16 cellular contexts compared by ENCODE assay signal in the genomic region with DNA sequence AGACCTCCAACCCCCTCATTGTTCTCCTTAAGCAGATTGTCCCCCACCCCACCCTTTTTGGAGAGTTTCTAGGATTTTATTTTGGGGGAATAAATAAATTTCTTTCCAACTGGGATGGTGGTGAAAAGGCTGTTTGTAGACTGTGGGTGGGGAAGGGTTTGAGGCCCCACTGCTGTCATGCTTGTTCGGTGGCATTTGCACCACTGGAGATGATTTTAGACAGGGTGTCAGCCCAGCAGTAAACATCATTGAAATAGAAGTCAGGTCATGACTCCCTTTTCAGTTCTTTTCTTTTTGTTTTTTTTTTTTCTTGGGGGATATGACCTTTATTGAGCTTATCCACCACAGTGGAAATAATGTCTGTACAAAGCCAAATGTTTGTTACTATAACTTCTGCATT. TPM values are rescaled to one million over a fixed set of nuclear protein-coding genes. Genes with fewer than 3 reads are reported as not detected.
DNase-seq lines count a peak whose midpoint lies in the region; ATAC-seq, FAIRE-seq and TF ChIP-seq lines count a peak whose summit lies in the region.
"Had no signal": no experiment of that assay in that cellular context is flagged by ENCODE, and none has a peak within 500 bp of the region (broad histone marks: within the 10 kb centered on the region; RNA-seq: fewer than 3 reads in every experiment).

No MANE protein-coding gene starts in this region.

- peak overlapping the region; percentile 21; the same call in 1 of the 2 replicates for H3K9ac ChIP-seq in iPS-20b (ENCODE audit: low read depth, low read length)

- peaks cover 82% of the 10 kb centered on the region for H3K4me1 Mint-ChIP-seq in activated naive CD4-positive, alpha-beta T cell treated with anti-CD3 and anti-CD28 coated beads for 36 hours (ENCODE audit: low read depth)
- H3K4me1 Mint-ChIP-seq in activated CD4-positive, alpha-beta memory T cell treated with anti-CD3 and anti-CD28 coated beads, Interleukin-2, amount 10 ng/mL, durations not matched to agents 7 days and 5 days: peaks cover 57% of the 10 kb centered on the region
- peaks cover 44 to 71% of the 10 kb centered on the region in 2 donors for H3K4me1 Mint-ChIP-seq in stimulated activated naive B cell treated with anti-CD40 and anti-IgM and Interleukin-4, amounts not matched to agents 10 μg/mL and 1 μg/mL and 100 μg/mL, for 72 hours

- TF ChIP-seq CTCF in D721Med (IDR thresholded peaks at IDR 0.05; ENCODE audit: insufficient read depth, missing control alignments): no peak

- no peaks in the 10 kb centered on the region for H3K9me3 ChIP-seq in iPS-20b (ENCODE audit: insufficient read depth, low read depth, low read length)
- H3K9me3 ChIP-seq: Peyer's patch, tibial nerve had no signal

- no peaks in the 10 kb centered on the region for H3K9me3 Mint-ChIP-seq in activated naive CD4-positive, alpha-beta T cell treated with anti-CD3 and anti-CD28 coated beads for 36 hours
- H3K9me3 Mint-ChIP-seq in activated CD4-positive, alpha-beta memory T cell treated with anti-CD3 and anti-CD28 coated beads, Interleukin-2, amount 10 ng/mL, durations not matched to agents 7 days and 5 days: no peaks in the 10 kb centered on the region
- H3K9me3 Mint-ChIP-seq in stimulated activated naive B cell treated with anti-CD40 and anti-IgM and Interleukin-4, amounts not matched to agents 10 μg/mL and 1 μg/mL and 100 μg/mL, for 72 hours: no peaks in the 10 kb centered on the region
- H3K9me3 Mint-ChIP-seq: dendritic cell treated with granulocyte-macrophage colony-stimulating factor and Interleukin-4, amounts not matched to agents 40 ng/mL and 50 ng/mL, for 4 days; mesothelial cell of epicardium had no signal

- DNase-seq in activated naive CD4-positive, alpha-beta T cell treated with anti-CD3 and anti-CD28 coated beads for 36 hours: peak; percentile 29
- no peak for DNase-seq in activated naive CD4-positive, alpha-beta T cell treated with anti-CD3 and anti-CD28 coated beads, Interleukin-2, amount 50 U/mL, for 16 hours
- DNase-seq in activated CD4-positive, alpha-beta memory T cell treated with anti-CD3 and anti-CD28 coated beads, Interleukin-2, amount 10 ng/mL, durations not matched to agents 7 days and 5 days: no peak
- DNase-seq in stimulated activated naive B cell treated with anti-CD40 and anti-IgM and Interleukin-4, amounts not matched to agents 10 μg/mL and 1 μg/mL and 100 μg/mL, for 72 hours: no peak
- no peak for DNase-seq in D721Med (ENCODE audit: insufficient read length, low spot score)
- no peak for DNase-seq in globus pallidus (ENCODE audit: low spot score)
- DNase-seq: aorta, DMS53, NCI-H2029, NCI-H69 had no signal

- no peaks in the 10 kb centered on the region for H3K36me3 ChIP-seq in iPS-20b (ENCODE audit: insufficient read depth, low read depth, low read length)
- H3K36me3 ChIP-seq: Peyer's patch had no signal

- peaks cover 9% of the 10 kb centered on the region; the same call in 1 of the 2 replicates for H3K4me1 ChIP-seq in iPS-20b (ENCODE audit: insufficient read depth, low read length)

- no peaks in the 10 kb centered on the region for H3K27me3 Mint-ChIP-seq in activated naive CD4-positive, alpha-beta T cell treated with anti-CD3 and anti-CD28 coated beads for 36 hours (ENCODE audit: low read depth)
- H3K27me3 Mint-ChIP-seq in activated CD4-positive, alpha-beta memory T cell treated with anti-CD3 and anti-CD28 coated beads, Interleukin-2, amount 10 ng/mL, durations not matched to agents 7 days and 5 days: no peaks in the 10 kb centered on the region
- no peaks in the 10 kb centered on the region for H3K27me3 Mint-ChIP-seq in stimulated activated naive B cell treated with anti-CD40 and anti-IgM and Interleukin-4, amounts not matched to agents 10 μg/mL and 1 μg/mL and 100 μg/mL, for 72 hours
- H3K27me3 Mint-ChIP-seq: dendritic cell treated with granulocyte-macrophage colony-stimulating factor and Interleukin-4, amounts not matched to agents 40 ng/mL and 50 ng/mL, for 4 days had no signal

- POLR2A ChIA-PET in activated CD4-positive, alpha-beta memory T cell treated with anti-CD3 and anti-CD28 coated beads, Interleukin-2, amount 10 ng/mL, durations not matched to agents 7 days and 5 days (lab: Charles Lee): interaction anchor here (0.6 to 3.5 kb wide), 8 partner anchors 9 to 43 kb away, joined by 3 to 34 read pairs (median 8); a partner anchor contains a TSS

- FAIRE-seq in D721Med (lab: Jason Lieb, UNC): no peak

- H3K4me3 Mint-ChIP-seq in activated naive CD4-positive, alpha-beta T cell treated with anti-CD3 and anti-CD28 coated beads for 36 hours: peak overlapping the region; percentile 72
- peak overlapping the region; percentile 67 for H3K4me3 Mint-ChIP-seq in activated CD4-positive, alpha-beta memory T cell treated with anti-CD3 and anti-CD28 coated beads, Interleukin-2, amount 10 ng/mL, durations not matched to agents 7 days and 5 days
- H3K4me3 Mint-ChIP-seq in stimulated activated naive B cell treated with anti-CD40 and anti-IgM and Interleukin-4, amounts not matched to agents 10 μg/mL and 1 μg/mL and 100 μg/mL, for 72 hours: peak overlapping the region; percentile 76 to 79
- H3K4me3 Mint-ChIP-seq: dendritic cell treated with granulocyte-macrophage colony-stimulating factor and Interleukin-4, amounts not matched to agents 40 ng/mL and 50 ng/mL, for 4 days; mesothelial cell of epicardium had no signal

- H3K27me3 ChIP-seq in iPS-20b (ENCODE audit: insufficient read depth, low read length): no peaks in the 10 kb centered on the region
- H3K27me3 ChIP-seq: Peyer's patch, tibial nerve had no signal

- CTCF ChIA-PET in activated naive CD4-positive, alpha-beta T cell treated with anti-CD3 and anti-CD28 coated beads for 36 hours (lab: Charles Lee): interaction anchor here (0.7 to 2.2 kb wide), 13 partner anchors 9 to 222 kb away, joined by 3 to 13 read pairs (median 3); a partner anchor contains a TSS
- CTCF ChIA-PET in activated CD4-positive, alpha-beta memory T cell treated with anti-CD3 and anti-CD28 coated beads, Interleukin-2, amount 10 ng/mL, durations not matched to agents 7 days and 5 days (lab: Charles Lee): interaction anchor here (0.8 to 1.8 kb wide), 6 partner anchors 9 to 222 kb away, joined by 3 to 12 read pairs (median 6); a partner anchor contains a TSS

- intact Hi-C loops in activated naive CD4-positive, alpha-beta T cell treated with anti-CD3 and anti-CD28 coated beads for 36 hours (cut with micrococcal nuclease): loop anchor here (1.0 to 5.0 kb wide), 12 partner anchors 10 to 220 kb away; a partner anchor contains a TSS

- H3K27ac ChIP-seq in iPS-20b (ENCODE audit: low read length): no peak overlapping the region

- peak; percentile 72 to 74 for ATAC-seq in stimulated activated naive B cell treated with anti-CD40 and anti-IgM and Interleukin-4, amounts not matched to agents 10 μg/mL and 1 μg/mL and 100 μg/mL, for 72 hours (replicated peaks)
- ATAC-seq in SK-N-SH treated with all-trans-retinoic acid at 6 μM for 48 hours: no peak

- peak overlapping the region; percentile 78 for H3K27ac Mint-ChIP-seq in activated naive CD4-positive, alpha-beta T cell treated with anti-CD3 and anti-CD28 coated beads for 36 hours
- H3K27ac Mint-ChIP-seq in activated CD4-positive, alpha-beta memory T cell treated with anti-CD3 and anti-CD28 coated beads, Interleukin-2, amount 10 ng/mL, durations not matched to agents 7 days and 5 days: peak overlapping the region; percentile 83
- peak overlapping the region; percentile 96 for H3K27ac Mint-ChIP-seq in stimulated activated naive B cell treated with anti-CD40 and anti-IgM and Interleukin-4, amounts not matched to agents 10 μg/mL and 1 μg/mL and 100 μg/mL, for 72 hours
- H3K27ac Mint-ChIP-seq: dendritic cell treated with granulocyte-macrophage colony-stimulating factor and Interleukin-4, amounts not matched to agents 40 ng/mL and 50 ng/mL, for 4 days had no signal

- H3K36me3 Mint-ChIP-seq in activated naive CD4-positive, alpha-beta T cell treated with anti-CD3 and anti-CD28 coated beads for 36 hours (ENCODE audit: low read depth): peaks cover 10% of the 10 kb centered on the region
- peaks cover 17% of the 10 kb centered on the region for H3K36me3 Mint-ChIP-seq in activated CD4-positive, alpha-beta memory T cell treated with anti-CD3 and anti-CD28 coated beads, Interleukin-2, amount 10 ng/mL, durations not matched to agents 7 days and 5 days (ENCODE audit: low read depth)
- peaks cover 20 to 47% of the 10 kb centered on the region in 2 donors for H3K36me3 Mint-ChIP-seq in stimulated activated naive B cell treated with anti-CD40 and anti-IgM and Interleukin-4, amounts not matched to agents 10 μg/mL and 1 μg/mL and 100 μg/mL, for 72 hours

- H3K4me3 ChIP-seq in iPS-20b (ENCODE audit: low read length): no peak overlapping the region
- H3K4me3 ChIP-seq: tibial nerve had no signal

TF ChIP-seq in SK-N-SH treated with all-trans-retinoic acid at 6 μM for 48 hours, 23 proteins besides CTCF, POLR2A, EP300 and RAD21 (continues in another document):
- TF ChIP-seq ZNF565 (CRISPR knock-in tag; conservative IDR thresholded peaks at IDR 0.05; ENCODE audit: low read depth) (no peak), GLIS3 (CRISPR knock-in tag; IDR thresholded peaks at IDR 0.05) (no peak), ZNF70 (CRISPR knock-in tag; IDR thresholded peaks at IDR 0.05) (no peak)
- TF ChIP-seq, protein P1, sequence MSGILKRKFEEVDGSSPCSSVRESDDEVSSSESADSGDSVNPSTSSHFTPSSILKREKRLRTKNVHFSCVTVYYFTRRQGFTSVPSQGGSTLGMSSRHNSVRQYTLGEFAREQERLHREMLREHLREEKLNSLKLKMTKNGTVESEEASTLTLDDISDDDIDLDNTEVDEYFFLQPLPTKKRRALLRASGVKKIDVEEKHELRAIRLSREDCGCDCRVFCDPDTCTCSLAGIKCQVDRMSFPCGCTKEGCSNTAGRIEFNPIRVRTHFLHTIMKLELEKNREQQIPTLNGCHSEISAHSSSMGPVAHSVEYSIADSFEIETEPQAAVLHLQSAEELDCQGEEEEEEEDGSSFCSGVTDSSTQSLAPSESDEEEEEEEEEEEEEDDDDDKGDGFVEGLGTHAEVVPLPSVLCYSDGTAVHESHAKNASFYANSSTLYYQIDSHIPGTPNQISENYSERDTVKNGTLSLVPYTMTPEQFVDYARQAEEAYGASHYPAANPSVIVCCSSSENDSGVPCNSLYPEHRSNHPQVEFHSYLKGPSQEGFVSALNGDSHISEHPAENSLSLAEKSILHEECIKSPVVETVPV (CRISPR knock-in tag; IDR thresholded peaks at IDR 0.05): no peak

RNA-seq across cellular contexts. Expression of a gene that starts 14.0 kb away (rescaled TPM):
- 10 to 100 TPM; 43.4 to 44.9 TPM for total RNA-seq in activated naive CD4-positive, alpha-beta T cell treated with anti-CD3 and anti-CD28 coated beads for 36 hours
- 10 to 100 TPM; 53.8 to 55.2 TPM for total RNA-seq in activated CD4-positive, alpha-beta memory T cell treated with anti-CD3 and anti-CD28 coated beads, Interleukin-2, amount 10 ng/mL, durations not matched to agents 7 days and 5 days

RNA-seq across cellular contexts. Expression of a gene that starts 43.5 kb away (rescaled TPM):
- total RNA-seq in activated naive CD4-positive, alpha-beta T cell treated with anti-CD3 and anti-CD28 coated beads for 36 hours: 1 to 10 TPM; 2.4 TPM
- total RNA-seq in activated CD4-positive, alpha-beta memory T cell treated with anti-CD3 and anti-CD28 coated beads, Interleukin-2, amount 10 ng/mL, durations not matched to agents 7 days and 5 days: 10 to 100 TPM; 10.3 to 10.4 TPM
- total RNA-seq: mesothelial cell of epicardium, tibial nerve had no signal
